In the genomic region with DNA sequence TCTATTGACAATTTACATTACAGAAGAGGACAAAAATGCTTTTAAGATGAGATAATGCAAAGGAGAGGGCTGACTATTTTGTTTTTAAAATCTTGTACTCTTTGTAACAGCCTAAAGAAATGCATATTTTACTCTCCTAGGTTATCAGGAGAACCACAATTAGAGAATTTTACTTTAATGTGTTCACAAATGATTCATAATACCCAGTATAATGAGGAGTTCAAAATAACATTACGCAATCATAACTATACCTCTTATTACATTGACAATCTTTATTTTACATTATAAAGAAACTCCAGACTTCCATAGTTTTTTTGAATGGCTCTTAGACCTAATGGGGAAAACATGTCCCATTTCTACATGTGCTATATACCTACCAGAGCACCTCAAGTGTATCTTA, we compare ENCODE assay signal across 38 cellular contexts.
"Had no signal": no experiment of that assay in that cellular context is flagged by ENCODE, and none has a peak within 500 bp of the region (broad histone marks: within the 10 kb centered on the region; RNA-seq: fewer than 3 reads in every experiment).

No MANE protein-coding gene starts in this region.

- FAIRE-seq: astrocyte had no signal

- H3K36me3 ChIP-seq: adrenal gland, brain microvascular endothelial cell, breast epithelium, cardiac muscle cell had no signal

- H3K27ac ChIP-seq: adrenal gland, body of pancreas, brain microvascular endothelial cell, breast epithelium, cardiac muscle cell, VCaP had no signal

- H3K4me3 Mint-ChIP-seq: activated B cell treated with CpG ODN at 0.5 μM for 24 hours; activated CD4-positive, alpha-beta memory T cell treated with anti-CD3 and anti-CD28 coated beads for 36 hours; activated CD4-positive, alpha-beta T cell treated with anti-CD3 and anti-CD28 coated beads, Interleukin-2, amount 10 ng/mL, durations not matched to agents 24 days and 14 days; activated CD8-positive, alpha-beta T cell treated with anti-CD3 and anti-CD28 coated beads for 36 hours; activated naive CD4-positive, alpha-beta T cell treated with anti-CD3 and anti-CD28 coated beads for 36 hours; activated naive CD8-positive, alpha-beta T cell treated with anti-CD3 and anti-CD28 coated beads for 36 hours; activated T-cell treated with anti-CD3 and anti-CD28 coated beads, Interleukin-2, amount 50 U/mL, for 4 hours; activated T-cell treated with anti-CD3 and anti-CD28 coated beads, Interleukin-2, amount 50 U/mL, for 72 hours; activated T-helper 1 cell treated with anti-CD3 and anti-CD28 coated beads, Interleukin-12 subunit alpha, Interleukin-12 subunit beta, Interleukin-2, Interleukin-4 antibody, amounts not matched to agents 30 ng/mL and 10 ng/mL and 1 ng/mL, durations not matched to agents 14 hours and 24 hours and 36 hours; activated T-helper 17 cell treated with anti-CD3 and anti-CD28 coated beads, Interleukin-2, amount 50 U/mL, for 72 hours; central memory CD8-positive, alpha-beta T cell; T-helper 1 cell treated with Interleukin-12 subunit alpha and Interleukin-12 subunit beta and Interleukin-4 antibody, amounts not matched to agents 30 μg/mL and 1 μg/mL, for 36 hours; T-helper 2 cell treated with Interferon-gamma antibody and Interleukin-4, amounts not matched to agents 5 μg/mL and 100 μg/mL, for 36 hours had no signal

- H3K9me3 ChIP-seq: adrenal gland, body of pancreas, breast epithelium had no signal

- H3K9me3 Mint-ChIP-seq: activated B cell treated with CpG ODN at 0.5 μM for 24 hours; activated CD4-positive, alpha-beta T cell treated with anti-CD3 and anti-CD28 coated beads, Interleukin-2, amount 10 ng/mL, durations not matched to agents 24 days and 14 days; activated CD8-positive, alpha-beta T cell treated with anti-CD3 and anti-CD28 coated beads for 36 hours; activated naive CD4-positive, alpha-beta T cell treated with anti-CD3 and anti-CD28 coated beads, Interleukin-2, amount 50 U/mL, for 72 hours; activated naive CD8-positive, alpha-beta T cell treated with anti-CD3 and anti-CD28 coated beads for 36 hours; activated T-helper 1 cell treated with anti-CD3 and anti-CD28 coated beads, Interleukin-12 subunit alpha, Interleukin-12 subunit beta, Interleukin-2, Interleukin-4 antibody, amounts not matched to agents 30 ng/mL and 10 ng/mL and 1 ng/mL, durations not matched to agents 14 hours and 24 hours and 36 hours; central memory CD8-positive, alpha-beta T cell; T-helper 1 cell treated with Interleukin-12 subunit alpha and Interleukin-12 subunit beta and Interleukin-4 antibody, amounts not matched to agents 30 μg/mL and 1 μg/mL, for 36 hours; T-helper 2 cell treated with Interferon-gamma antibody and Interleukin-4, amounts not matched to agents 5 μg/mL and 100 μg/mL, for 36 hours had no signal

- H3K27me3 ChIP-seq: adrenal gland, body of pancreas, brain microvascular endothelial cell, breast epithelium, cardiac muscle cell had no signal

- DNase-seq: activated B cell treated with CpG ODN at 0.5 μM for 24 hours; activated CD4-positive, alpha-beta memory T cell treated with anti-CD3 and anti-CD28 coated beads for 36 hours; activated CD4-positive, alpha-beta T cell treated with anti-CD3 and anti-CD28 coated beads for 4 hours; activated CD4-positive, alpha-beta T cell treated with anti-CD3 and anti-CD28 coated beads, Interleukin-2, amount 10 ng/mL, durations not matched to agents 24 days and 14 days; activated CD4-positive, alpha-beta T cell treated with anti-CD3 and anti-CD28 coated beads, Interleukin-2, amount 50 U/mL, for 1 hour; activated CD4-positive, alpha-beta T cell treated with anti-CD3 and anti-CD28 coated beads, Interleukin-2, amount 50 U/mL, for 4 hours; activated CD4-positive, CD25-positive, alpha-beta regulatory T cell treated with anti-CD3 and anti-CD28 coated beads, Interleukin-2, amount 50 U/mL, for 72 hours; activated CD8-positive, alpha-beta memory T cell treated with anti-CD3 and anti-CD28 coated beads, Interleukin-2, amount 50 U/mL, for 4 hours; activated CD8-positive, alpha-beta T cell treated with anti-CD3 and anti-CD28 coated beads for 36 hours; activated effector memory CD4-positive, alpha-beta T cell treated with anti-CD3 and anti-CD28 coated beads, Interleukin-2, amount 50 U/mL, for 16 hours; activated gamma-delta T cell treated with Interleukin-2 at 50 U/mL for 16 hours; activated naive CD4-positive, alpha-beta T cell; activated naive CD4-positive, alpha-beta T cell treated with anti-CD3 and anti-CD28 coated beads for 36 hours; activated naive CD4-positive, alpha-beta T cell treated with anti-CD3 and anti-CD28 coated beads, Interleukin-2, amount 50 U/mL, for 16 hours; activated naive CD8-positive, alpha-beta T cell treated with anti-CD3 and anti-CD28 coated beads for 36 hours; activated T-cell treated with anti-CD3 and anti-CD28 coated beads for 4 hours; activated T-cell treated with anti-CD3 and anti-CD28 coated beads, Interleukin-2, amount 50 U/mL, for 1 hour; activated T-cell treated with anti-CD3 and anti-CD28 coated beads, Interleukin-2, amount 50 U/mL, for 4 hours; activated T-cell treated with anti-CD3 and anti-CD28 coated beads, Interleukin-2, amount 50 U/mL, for 72 hours; adrenal gland; amniotic stem cell; aorta; body of pancreas; brain microvascular endothelial cell; caudate nucleus; cerebellar nuclear complex; T-helper 2 cell; T-helper 9 cell had no signal

- H3K36me3 Mint-ChIP-seq: activated CD4-positive, alpha-beta memory T cell treated with anti-CD3 and anti-CD28 coated beads for 36 hours; activated naive CD4-positive, alpha-beta T cell treated with anti-CD3 and anti-CD28 coated beads, Interleukin-2, amount 50 U/mL, for 72 hours; activated naive CD8-positive, alpha-beta T cell treated with anti-CD3 and anti-CD28 coated beads for 36 hours had no signal

- H3K27me3 Mint-ChIP-seq: activated B cell treated with CpG ODN at 0.5 μM for 24 hours; activated CD4-positive, alpha-beta memory T cell treated with anti-CD3 and anti-CD28 coated beads for 36 hours; activated CD4-positive, alpha-beta T cell treated with anti-CD3 and anti-CD28 coated beads, Interleukin-2, amount 10 ng/mL, durations not matched to agents 24 days and 14 days; activated CD8-positive, alpha-beta T cell treated with anti-CD3 and anti-CD28 coated beads for 36 hours; activated naive CD8-positive, alpha-beta T cell treated with anti-CD3 and anti-CD28 coated beads for 36 hours; activated T-helper 17 cell treated with anti-CD3 and anti-CD28 coated beads, Interleukin-2, amount 50 U/mL, for 72 hours; central memory CD8-positive, alpha-beta T cell had no signal

- ATAC-seq: activated CD8-positive, alpha-beta T cell treated with anti-CD3 and anti-CD28 coated beads for 36 hours; activated naive CD4-positive, alpha-beta T cell treated with anti-CD3 and anti-CD28 coated beads, Interleukin-2, amount 50 U/mL, for 72 hours; activated T-cell treated with anti-CD3 and anti-CD28 coated beads, Interleukin-2, amount 50 U/mL, for 4 hours; activated T-cell treated with anti-CD3 and anti-CD28 coated beads, Interleukin-2, amount 50 U/mL, for 72 hours; activated T-helper 17 cell treated with anti-CD3 and anti-CD28 coated beads, Interleukin-2, amount 50 U/mL, for 72 hours; body of pancreas had no signal

- H3K4me1 ChIP-seq: adrenal gland, body of pancreas, breast epithelium had no signal

- H3K4me3 ChIP-seq: adrenal gland, body of pancreas, breast epithelium, cardiac muscle cell had no signal

- H3K27ac Mint-ChIP-seq: activated B cell treated with CpG ODN at 0.5 μM for 24 hours; activated CD4-positive, alpha-beta memory T cell treated with anti-CD3 and anti-CD28 coated beads for 36 hours; activated CD4-positive, alpha-beta T cell treated with anti-CD3 and anti-CD28 coated beads, Interleukin-2, amount 10 ng/mL, durations not matched to agents 24 days and 14 days; activated CD8-positive, alpha-beta T cell treated with anti-CD3 and anti-CD28 coated beads for 36 hours; activated naive CD4-positive, alpha-beta T cell treated with anti-CD3 and anti-CD28 coated beads for 36 hours; activated naive CD4-positive, alpha-beta T cell treated with anti-CD3 and anti-CD28 coated beads, Interleukin-2, amount 50 U/mL, for 72 hours; activated naive CD8-positive, alpha-beta T cell treated with anti-CD3 and anti-CD28 coated beads for 36 hours; activated T-cell treated with anti-CD3 and anti-CD28 coated beads, Interleukin-2, amount 50 U/mL, for 72 hours; activated T-helper 1 cell treated with anti-CD3 and anti-CD28 coated beads, Interleukin-12 subunit alpha, Interleukin-12 subunit beta, Interleukin-2, Interleukin-4 antibody, amounts not matched to agents 30 ng/mL and 10 ng/mL and 1 ng/mL, durations not matched to agents 14 hours and 24 hours and 36 hours; activated T-helper 17 cell treated with anti-CD3 and anti-CD28 coated beads, Interleukin-2, amount 50 U/mL, for 72 hours; T-helper 1 cell treated with Interleukin-12 subunit alpha and Interleukin-12 subunit beta and Interleukin-4 antibody, amounts not matched to agents 30 μg/mL and 1 μg/mL, for 36 hours; T-helper 2 cell treated with Interferon-gamma antibody and Interleukin-4, amounts not matched to agents 5 μg/mL and 100 μg/mL, for 36 hours had no signal

- H3K4me1 Mint-ChIP-seq: activated B cell treated with CpG ODN at 0.5 μM for 24 hours; activated CD4-positive, alpha-beta T cell treated with anti-CD3 and anti-CD28 coated beads, Interleukin-2, amount 10 ng/mL, durations not matched to agents 24 days and 14 days; activated naive CD8-positive, alpha-beta T cell treated with anti-CD3 and anti-CD28 coated beads for 36 hours; activated T-helper 17 cell treated with anti-CD3 and anti-CD28 coated beads, Interleukin-2, amount 50 U/mL, for 72 hours; central memory CD8-positive, alpha-beta T cell had no signal
